1 cellular context compared by ENCODE assay signal in the genomic region with DNA sequence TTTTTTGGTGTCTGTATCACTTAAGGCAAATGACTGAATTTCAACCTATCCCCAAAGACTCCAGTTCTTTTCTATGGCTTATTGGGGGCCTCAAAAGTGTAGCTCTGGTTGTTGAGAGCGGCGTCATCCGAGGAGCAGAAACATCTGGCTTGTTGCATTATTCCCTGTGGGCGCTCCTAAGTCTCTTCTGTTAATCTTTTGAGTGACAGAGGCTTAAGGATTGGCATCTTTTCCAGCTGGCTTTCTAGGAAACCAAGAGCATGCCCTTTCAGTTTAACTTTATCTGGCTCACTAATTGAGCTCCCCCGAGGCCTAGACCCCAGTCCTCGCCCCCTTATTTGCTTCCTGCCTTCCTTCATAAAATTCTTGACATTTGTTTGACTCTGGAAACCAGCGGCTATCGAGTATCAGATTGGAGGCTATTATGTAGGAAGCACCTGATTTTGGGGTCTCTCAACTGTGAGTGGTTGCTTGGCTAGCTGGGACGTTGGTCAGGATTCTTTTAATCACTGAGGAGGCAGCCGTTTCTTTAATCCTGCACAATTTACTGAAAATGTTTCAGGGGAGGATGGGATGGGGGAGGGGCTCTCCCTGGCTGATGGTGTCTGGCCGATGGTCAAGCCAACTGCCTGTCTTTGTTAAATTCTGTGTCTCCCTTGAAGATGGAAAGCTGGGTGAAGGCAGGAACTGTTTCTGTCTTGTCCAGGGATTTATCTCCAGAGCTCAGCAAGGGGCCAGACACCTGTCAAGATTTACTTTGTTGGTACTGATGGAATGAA.
TF ChIP-seq lines count a peak whose summit lies in the region.

No MANE protein-coding gene starts in this region.

TF ChIP-seq in HEK293, 187 proteins besides CTCF, POLR2A, EP300 and RAD21 (continued from another document):
- no peak for TF ChIP-seq PRDM10 (tag by site-specific recombination; IDR thresholded peaks at IDR 0.05)
